1 cellular context compared by ENCODE assay signal in the genomic region with DNA sequence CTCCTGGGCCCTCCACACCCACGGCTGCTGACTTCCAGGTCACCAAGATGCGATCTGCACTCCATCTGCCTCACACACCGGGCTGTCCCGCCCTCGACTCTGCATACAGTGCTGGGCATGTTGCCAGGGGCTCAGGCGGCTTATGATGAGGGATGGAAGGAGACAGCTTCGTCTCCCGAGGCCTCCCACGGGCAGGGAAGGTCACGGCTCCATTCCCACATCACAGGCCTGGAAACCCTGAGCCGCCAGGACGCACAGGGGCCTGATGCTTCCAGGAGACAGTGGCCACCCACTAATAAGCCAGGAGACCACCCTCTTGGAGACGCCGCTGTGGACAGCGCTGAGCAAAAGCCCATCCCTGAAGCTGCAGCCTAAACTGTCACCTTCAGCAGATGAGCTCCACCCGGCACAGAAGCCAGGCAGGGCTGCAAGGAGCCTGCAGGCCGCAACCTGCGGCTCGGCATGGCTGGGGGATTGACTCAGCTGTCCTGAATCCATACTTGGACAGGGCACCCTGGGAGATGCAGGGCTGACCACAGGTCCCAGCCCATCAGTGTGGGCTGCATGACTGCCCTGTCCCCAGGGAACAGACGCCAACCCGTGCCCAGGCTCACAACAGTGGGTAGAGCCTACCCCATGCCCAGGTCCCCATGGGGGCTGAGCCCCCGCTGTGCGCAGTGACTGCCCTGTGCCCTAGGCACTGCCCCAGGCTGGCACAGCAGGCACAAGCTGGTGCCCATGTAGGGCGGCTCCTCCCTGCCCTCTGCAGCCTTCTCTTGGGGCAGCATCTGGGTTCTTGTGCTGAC.
TF ChIP-seq lines count a peak whose summit lies in the region.

No MANE protein-coding gene starts in this region.

TF ChIP-seq in IMR-90, 13 proteins besides CTCF, POLR2A, EP300 and RAD21:
- TF ChIP-seq MAFK (IDR thresholded peaks at IDR 0.05; ENCODE audit: low read depth, low read length) = no peak
- no peak for TF ChIP-seq FOS (IDR thresholded peaks at IDR 0.05; ENCODE audit: low read depth, low read length)
- no peak for TF ChIP-seq CHD1 (IDR thresholded peaks at IDR 0.05; ENCODE audit: low read depth, low read length)
- TF ChIP-seq MAZ (IDR thresholded peaks at IDR 0.05; ENCODE audit: borderline replicate concordance, low read depth, low read length) = no peak
- no peak for TF ChIP-seq SMC3 (IDR thresholded peaks at IDR 0.05; ENCODE audit: low read depth, low read length)
- TF ChIP-seq RCOR1 (IDR thresholded peaks at IDR 0.05; ENCODE audit: insufficient replicate concordance, low read length) = no peak
- no peak for TF ChIP-seq CEBPB (IDR thresholded peaks at IDR 0.05; ENCODE audit: low read depth, low read length)
- no peak for TF ChIP-seq BHLHE40 (IDR thresholded peaks at IDR 0.05; ENCODE audit: low read depth, low read length)
- TF ChIP-seq MXI1 (IDR thresholded peaks at IDR 0.05; ENCODE audit: borderline replicate concordance, low read depth, low read length) = no peak
- TF ChIP-seq RFX5 (IDR thresholded peaks at IDR 0.05; ENCODE audit: low read depth, low read length) = no peak
- no peak for TF ChIP-seq NFE2L2 (IDR thresholded peaks at IDR 0.05; ENCODE audit: low read depth, low read length)
- TF ChIP-seq, protein P1, sequence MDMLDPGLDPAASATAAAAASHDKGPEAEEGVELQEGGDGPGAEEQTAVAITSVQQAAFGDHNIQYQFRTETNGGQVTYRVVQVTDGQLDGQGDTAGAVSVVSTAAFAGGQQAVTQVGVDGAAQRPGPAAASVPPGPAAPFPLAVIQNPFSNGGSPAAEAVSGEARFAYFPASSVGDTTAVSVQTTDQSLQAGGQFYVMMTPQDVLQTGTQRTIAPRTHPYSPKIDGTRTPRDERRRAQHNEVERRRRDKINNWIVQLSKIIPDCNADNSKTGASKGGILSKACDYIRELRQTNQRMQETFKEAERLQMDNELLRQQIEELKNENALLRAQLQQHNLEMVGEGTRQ (IDR thresholded peaks at IDR 0.05; ENCODE audit: low read depth, low read length) = no peak
- TF ChIP-seq, protein P2, sequence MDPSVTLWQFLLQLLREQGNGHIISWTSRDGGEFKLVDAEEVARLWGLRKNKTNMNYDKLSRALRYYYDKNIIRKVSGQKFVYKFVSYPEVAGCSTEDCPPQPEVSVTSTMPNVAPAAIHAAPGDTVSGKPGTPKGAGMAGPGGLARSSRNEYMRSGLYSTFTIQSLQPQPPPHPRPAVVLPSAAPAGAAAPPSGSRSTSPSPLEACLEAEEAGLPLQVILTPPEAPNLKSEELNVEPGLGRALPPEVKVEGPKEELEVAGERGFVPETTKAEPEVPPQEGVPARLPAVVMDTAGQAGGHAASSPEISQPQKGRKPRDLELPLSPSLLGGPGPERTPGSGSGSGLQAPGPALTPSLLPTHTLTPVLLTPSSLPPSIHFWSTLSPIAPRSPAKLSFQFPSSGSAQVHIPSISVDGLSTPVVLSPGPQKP (IDR thresholded peaks at IDR 0.05; ENCODE audit: borderline replicate concordance, low read depth, low read length) = no peak
